8 cellular contexts compared by ENCODE assay signal in the genomic region with DNA sequence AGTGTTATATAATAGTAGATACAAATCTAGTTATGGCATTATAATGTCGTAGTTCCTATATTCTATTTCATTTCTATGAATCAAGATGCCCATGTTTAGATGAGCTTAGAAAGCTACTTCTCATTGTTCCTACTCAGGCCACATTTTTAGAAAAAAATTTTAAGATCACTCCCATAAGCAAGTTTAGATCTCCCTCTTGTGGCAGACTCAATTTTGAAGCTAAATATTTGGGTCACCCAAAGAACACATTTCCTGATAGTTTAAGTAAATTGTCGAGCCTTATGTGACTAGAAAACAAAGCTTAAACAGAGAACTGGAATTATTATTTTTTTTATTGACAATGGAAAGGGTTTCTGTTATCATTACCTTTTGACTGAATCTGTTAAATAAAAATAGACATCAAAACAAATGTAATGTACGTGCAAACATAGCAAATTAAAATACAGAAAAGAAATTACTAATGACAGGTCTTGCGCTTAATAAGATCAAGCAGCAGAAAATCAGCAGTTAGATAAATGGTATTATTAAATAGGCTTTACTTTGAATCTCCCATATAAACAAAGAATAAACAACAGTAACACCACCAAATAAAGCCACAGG.
DNase-seq lines count a peak whose midpoint lies in the region; ATAC-seq, FAIRE-seq and TF ChIP-seq lines count a peak whose summit lies in the region.

No MANE protein-coding gene starts in this region.

- H4K91ac ChIP-seq in H9 (ENCODE audit: insufficient read length, low read depth, low read length) = no peak overlapping the region

- H3K23me2 ChIP-seq in H9 (ENCODE audit: insufficient read length, low read depth, low read length, poor library complexity, severe bottlenecking) = no peaks in the 10 kb centered on the region

- no peaks in the 10 kb centered on the region for H3K9me3 ChIP-seq in A549
- H3K9me3 ChIP-seq in H9 (ENCODE audit: control insufficient read depth, low read depth, low read length) = no peaks in the 10 kb centered on the region
- no peaks in the 10 kb centered on the region for H3K9me3 ChIP-seq in mammary epithelial cell (replicated peaks; ENCODE audit: insufficient read depth, low read length)

- H3K4me3 ChIP-seq in A549 (no peak overlapping the region), mammary epithelial cell (replicated peaks in 1 of 3; ENCODE audit: insufficient read depth in 1 of 3, low read depth in 2 of 3, low read length in 3 of 3) (no peak overlapping the region)

- H3K56ac ChIP-seq in H9 (ENCODE audit: insufficient read length, low read depth, low read length) = no peak overlapping the region

- H3K4me2 ChIP-seq in A549 (peak overlapping the region; percentile 42), H9 (ENCODE audit: insufficient read depth, insufficient read length, low read length) (no peak overlapping the region), mammary epithelial cell (ENCODE audit: insufficient read depth, low read depth, low read length) (no peak overlapping the region)

- peaks cover 25 to 29% of the 10 kb centered on the region in 2 experiments for H3K4me1 Mint-ChIP-seq in H9
- H3K4me1 Mint-ChIP-seq in nephron progenitor cell = peaks cover 32% of the 10 kb centered on the region

- no peak overlapping the region for H2AK5ac ChIP-seq in H9 (ENCODE audit: insufficient read length, low read length)

- intact Hi-C loops in mammary epithelial cell (cut with micrococcal nuclease) = loop anchor here (1.0 kb wide), 2 partner anchors 111 to 421 kb away; no protein-coding TSS in a partner anchor

- BruUV-seq in mammary epithelial cell (replicated peaks; lab: Mats Ljungman, UMichigan) = no TSS peak

- H3K4me3 Mint-ChIP-seq in H9 = no peak overlapping the region
- no peak overlapping the region for H3K4me3 Mint-ChIP-seq in nephron progenitor cell

- peak; percentile 70 to 73 for TF ChIP-seq RAD21 in A549 (conservative IDR thresholded peaks at IDR 0.05 in 1 of 2, IDR thresholded peaks at IDR 0.05 in 1 of 2)

- H3K14ac ChIP-seq in H9 (ENCODE audit: insufficient read depth, low read length) = no peak overlapping the region

- H2BK5ac ChIP-seq in H9 (ENCODE audit: insufficient read length, low read length) = no peak overlapping the region

- H3K23ac ChIP-seq in H9 (ENCODE audit: insufficient read length, low read depth, low read length) = no peak overlapping the region

- in situ Hi-C loops in mammary epithelial cell (cut with MboI; ENCODE audit: low sequenced_read_pairs in 2 of 2) = loop anchor here in 1 of 2 donors (25.0 kb wide), 1 partner anchor 421 kb away; no protein-coding TSS in a partner anchor

- H2BK12ac ChIP-seq in H9 (ENCODE audit: insufficient read length, low read depth, low read length) = no peak overlapping the region

- WGBS in A549 (ENCODE audit: missing lambda C conversion rate) = 30% methylated on average over 4 of the region's 4 CpGs
- no CpG with 5 or more reads among the region's 4 CpGs for WGBS in H9 (ENCODE audit: extremely low coverage, insufficient read length, low lambda C conversion rate)
- WGBS in mammary epithelial cell (ENCODE audit: low coverage, missing lambda C conversion rate) = 34% methylated on average over 4 of the region's 4 CpGs

- no peak for TF ChIP-seq EP300 in A549 (IDR thresholded peaks at IDR 0.05)

- no peaks in the 10 kb centered on the region for H3K4me1 ChIP-seq in A549
- no peaks in the 10 kb centered on the region; the same call in 1 of the 2 replicates for H3K4me1 ChIP-seq in H9 (ENCODE audit: insufficient read depth, low read length)
- no peaks in the 10 kb centered on the region for H3K4me1 ChIP-seq in mammary epithelial cell (ENCODE audit: insufficient read depth, low read length)

- no peak overlapping the region for H3K18ac ChIP-seq in H9 (ENCODE audit: insufficient read length, low read depth, low read length)

- H3K27ac Mint-ChIP-seq in H9 (no peak overlapping the region), nephron progenitor cell (no peak overlapping the region)

- H3K36me3 Mint-ChIP-seq in H9 (ENCODE audit: insufficient read depth in 1 of 3, low read depth in 3 of 3) (peaks cover 0 to 5% (median 0%) of the 10 kb centered on the region in 3 experiments; a peak in 1 of 7 replicates), nephron progenitor cell (ENCODE audit: low read depth) (peaks cover 24% of the 10 kb centered on the region)

- dilution Hi-C loops in mammary epithelial cell (cut with HindIII; ENCODE audit: low sequenced_read_pairs) = no loop called here

- H3K79me2 ChIP-seq in H9 (ENCODE audit: insufficient read depth, low read length) (no peaks in the 10 kb centered on the region), mammary epithelial cell (ENCODE audit: insufficient read depth, low read length) (no peaks in the 10 kb centered on the region)

- H3K27me3 ChIP-seq in H9 (ENCODE audit: insufficient read depth, low read length) = no peaks in the 10 kb centered on the region
- no peaks in the 10 kb centered on the region for H3K27me3 ChIP-seq in mammary epithelial cell (ENCODE audit: insufficient read depth, low read length)

- H3K36me3 ChIP-seq in mammary epithelial cell (ENCODE audit: insufficient read depth, low read length) = no peaks in the 10 kb centered on the region

- H2AFZ ChIP-seq in H9 (ENCODE audit: low read length) (no peak overlapping the region), mammary epithelial cell (ENCODE audit: low read depth, low read length) (no peak overlapping the region)

- H2BK20ac ChIP-seq in H9 (ENCODE audit: low read depth, low read length, poor library complexity, severe bottlenecking) = no peak overlapping the region

- no peak for FAIRE-seq in A549 (lab: Jason Lieb, UNC)

- no peak overlapping the region for H3T11ph ChIP-seq in H9 (ENCODE audit: low read length)

- no peak overlapping the region for H4K5ac ChIP-seq in H9 (ENCODE audit: insufficient read length, low read depth, low read length)

- no peak overlapping the region for H4K8ac ChIP-seq in H9 (replicated peaks; ENCODE audit: insufficient read length, low read depth, low read length)

- H3K79me1 ChIP-seq in H9 (ENCODE audit: insufficient read depth, low read depth, low read length, poor library complexity, severe bottlenecking) = no peaks in the 10 kb centered on the region

- H4K20me1 ChIP-seq in H9 (ENCODE audit: control insufficient read depth, insufficient read depth, insufficient read length) = no peaks in the 10 kb centered on the region
- no peaks in the 10 kb centered on the region for H4K20me1 ChIP-seq in mammary epithelial cell (ENCODE audit: insufficient read depth, low read length)

- CTCF ChIA-PET in A549 (lab: Yijun Ruan, JAX) = interaction anchor here (0.6 to 1.5 kb wide), 6 partner anchors 10 to 1063 kb away, joined by 3 to 6 read pairs (median 4); no protein-coding TSS in a partner anchor
- CTCF ChIA-PET in mammary epithelial cell (lab: Charles Lee; ENCODE audit: low non-redundant PET) = interaction anchor here (0.6 to 1.6 kb wide), 2 partner anchors 625 to 1063 kb away, joined by 4 to 5 read pairs; no protein-coding TSS in a partner anchor

- POLR2A ChIA-PET in A549 (lab: Yijun Ruan, JAX) = no interaction called here

- peak in 1 of 2 experiments; percentile 51 for DNase-seq in A549 (ENCODE audit: low read depth in 1 of 2, low spot score in 1 of 2)
- DNase-seq in H9 = no peak
- peak; percentile 41 for DNase-seq in NCI-H460 (ENCODE audit: extremely low read depth, low read depth)
- DNase-seq in mammary epithelial cell = peak; percentile 26
- no peak for DNase-seq in nephron progenitor cell
- no peak for DNase-seq in activated naive CD4-positive, alpha-beta T cell treated with anti-CD3 and anti-CD28 coated beads, Interleukin-2, amount 50 U/mL, for 16 hours

- no peaks in the 10 kb centered on the region for H3K27me3 Mint-ChIP-seq in H9 (ENCODE audit: low read depth)
- H3K27me3 Mint-ChIP-seq in nephron progenitor cell (ENCODE audit: low read depth, poor library complexity) = no peaks in the 10 kb centered on the region

- no peak overlapping the region for H3K27ac ChIP-seq in A549
- H3K27ac ChIP-seq in H9 (ENCODE audit: insufficient read length, low read depth, low read length) = no peak overlapping the region
- H3K27ac ChIP-seq in mammary epithelial cell (ENCODE audit: insufficient read depth, low read depth, low read length) = no peak overlapping the region

- TF ChIP-seq POLR2A in A549 (IDR thresholded peaks at IDR 0.05; ENCODE audit: low read length) = no peak

- H3K9ac ChIP-seq in H9 (ENCODE audit: extremely low read depth, insufficient read length, low read length) = no peak overlapping the region
- no peak overlapping the region for H3K9ac ChIP-seq in mammary epithelial cell (ENCODE audit: insufficient read depth, low read length)

- H2BK15ac ChIP-seq in H9 (ENCODE audit: low read depth, low read length) = no peak overlapping the region

- H3K4ac ChIP-seq in H9 (ENCODE audit: low read depth, low read length) = no peak overlapping the region

- peak; percentile 50 to 71; a peak in 2 of 6 replicates for ATAC-seq in A549
- no peak for ATAC-seq in HG03378 (IDR thresholded peaks at IDR 0.05; ENCODE audit: unreplicated experiment)
- ATAC-seq in GM21526 (IDR thresholded peaks at IDR 0.05; ENCODE audit: low FRiP score, unreplicated experiment) = no peak

- peak; percentile 57 for TF ChIP-seq CTCF in A549 (IDR thresholded peaks at IDR 0.05)
- peak; percentile 76 for TF ChIP-seq CTCF in H9 (conservative IDR thresholded peaks at IDR 0.05)
- peak; percentile 43 to 63 for TF ChIP-seq CTCF in mammary epithelial cell (conservative IDR thresholded peaks at IDR 0.05 in 1 of 2, IDR thresholded peaks at IDR 0.05 in 1 of 2; ENCODE audit: extremely low read depth in 1 of 2, insufficient read depth in 1 of 2, low read depth in 1 of 2, low read length in 2 of 2)
- peak; percentile 51 for TF ChIP-seq CTCF in nephron progenitor cell (IDR thresholded peaks at IDR 0.05)

- H3K9me3 Mint-ChIP-seq in H9 = no peaks in the 10 kb centered on the region
- no peaks in the 10 kb centered on the region for H3K9me3 Mint-ChIP-seq in nephron progenitor cell

- H2BK120ac ChIP-seq in H9 (ENCODE audit: low read depth, low read length, poor library complexity, severe bottlenecking) = no peak overlapping the region

TF ChIP-seq in A549, 52 proteins besides CTCF, POLR2A, EP300 and RAD21:
- TF ChIP-seq, protein P1, sequence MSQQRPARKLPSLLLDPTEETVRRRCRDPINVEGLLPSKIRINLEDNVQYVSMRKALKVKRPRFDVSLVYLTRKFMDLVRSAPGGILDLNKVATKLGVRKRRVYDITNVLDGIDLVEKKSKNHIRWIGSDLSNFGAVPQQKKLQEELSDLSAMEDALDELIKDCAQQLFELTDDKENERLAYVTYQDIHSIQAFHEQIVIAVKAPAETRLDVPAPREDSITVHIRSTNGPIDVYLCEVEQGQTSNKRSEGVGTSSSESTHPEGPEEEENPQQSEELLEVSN (IDR thresholded peaks at IDR 0.05; ENCODE audit: borderline replicate concordance, low read depth) = no peak
- TF ChIP-seq TP53 (CRISPR knock-in tag; IDR thresholded peaks at IDR 0.05) (no peak), SMC3 (IDR thresholded peaks at IDR 0.05) (peak; percentile 48; the same call in 2 of the 3 replicates), ESRRA (IDR thresholded peaks at IDR 0.05; ENCODE audit: borderline replicate concordance, low read length) (no peak), KDM5A (IDR thresholded peaks at IDR 0.05) (0 out of 2 replicates have a peak, but pooled peaks have one; percentile 30), HOXA7 (CRISPR knock-in tag; IDR thresholded peaks at IDR 0.05) (no peak), ZNF302 (CRISPR knock-in tag; IDR thresholded peaks at IDR 0.05) (no peak)

Comparison
In these comparisons a context has a peak if more than half of its experiments do, and no peak if none do; other contexts are left out.
1. ATAC-seq: peak in A549 (2 of 2); none in HG03378 (single experiment) and GM21526 (single experiment).
2. DNase-seq: peak in NCI-H460 (single experiment) and mammary epithelial cell (single experiment); none in H9 (single experiment), nephron progenitor cell (single experiment) and activated naive CD4-positive, alpha-beta T cell treated with anti-CD3 and anti-CD28 coated beads, Interleukin-2, amount 50 U/mL, for 16 hours (single experiment).
3. Peak in every context shown above with its lines, with median percentiles within 50 percentile points of each other: CTCF ChIP-seq.